Comparison of ENCODE assay signal across 8 cellular contexts in genomic region chr3:32684029-32684799, GRCh38.
DNase-seq lines count a peak whose midpoint lies in the region; FAIRE-seq and TF ChIP-seq lines count a peak whose summit lies in the region.

No MANE protein-coding gene starts in this region.

- DNase-seq in GM19239 (ENCODE audit: insufficient read length, low spot score) = no peak
- no peak for DNase-seq in SK-N-MC (ENCODE audit: low read depth, low spot score)
- DNase-seq in fibroblast of pulmonary artery (ENCODE audit: low read depth) = no peak
- no peak for DNase-seq in skeletal muscle cell (ENCODE audit: low read depth)
- no peak for DNase-seq in SHP77 (lab: John Stamatoyannopoulos, UW)
- no peak for DNase-seq in OCI-M1 (lab: John Stamatoyannopoulos, UW)
- no peak for DNase-seq in GM19238 (ENCODE audit: insufficient read length, low spot score)
- DNase-seq in DMS79 treated with DMSO at 0.1 percent for 48 hours (lab: John Stamatoyannopoulos, UW) = no peak

- peak overlapping the region; percentile 63 for H3K9ac ChIP-seq in SK-N-MC (ENCODE audit: insufficient read length)

- FAIRE-seq in GM19239 (lab: Jason Lieb, UNC) = peak; percentile 85

- TF ChIP-seq CTCF in fibroblast of pulmonary artery (IDR thresholded peaks at IDR 0.05; ENCODE audit: low read length, missing control alignments) = no peak

- H3K27ac ChIP-seq in SK-N-MC = peak overlapping the region; percentile 42; the same call in 1 of the 2 replicates

- no peaks in the 10 kb centered on the region; the same call in 1 of the 2 replicates for H3K36me3 ChIP-seq in SK-N-MC (ENCODE audit: insufficient read depth, low read length)

- H3K9me3 ChIP-seq in SK-N-MC (ENCODE audit: low read depth, low read length) = no peaks in the 10 kb centered on the region

- peak overlapping the region; percentile 77 for H3K4me3 ChIP-seq in SK-N-MC
- peak overlapping the region; percentile 74 for H3K4me3 ChIP-seq in fibroblast of pulmonary artery (replicated peaks; ENCODE audit: low read depth, low read length)
- H3K4me3 ChIP-seq in skeletal muscle cell (ENCODE audit: low read depth, low read length) = peak overlapping the region; percentile 89
